Comparison of ENCODE assay signal across 1 cellular context in the genomic region with DNA sequence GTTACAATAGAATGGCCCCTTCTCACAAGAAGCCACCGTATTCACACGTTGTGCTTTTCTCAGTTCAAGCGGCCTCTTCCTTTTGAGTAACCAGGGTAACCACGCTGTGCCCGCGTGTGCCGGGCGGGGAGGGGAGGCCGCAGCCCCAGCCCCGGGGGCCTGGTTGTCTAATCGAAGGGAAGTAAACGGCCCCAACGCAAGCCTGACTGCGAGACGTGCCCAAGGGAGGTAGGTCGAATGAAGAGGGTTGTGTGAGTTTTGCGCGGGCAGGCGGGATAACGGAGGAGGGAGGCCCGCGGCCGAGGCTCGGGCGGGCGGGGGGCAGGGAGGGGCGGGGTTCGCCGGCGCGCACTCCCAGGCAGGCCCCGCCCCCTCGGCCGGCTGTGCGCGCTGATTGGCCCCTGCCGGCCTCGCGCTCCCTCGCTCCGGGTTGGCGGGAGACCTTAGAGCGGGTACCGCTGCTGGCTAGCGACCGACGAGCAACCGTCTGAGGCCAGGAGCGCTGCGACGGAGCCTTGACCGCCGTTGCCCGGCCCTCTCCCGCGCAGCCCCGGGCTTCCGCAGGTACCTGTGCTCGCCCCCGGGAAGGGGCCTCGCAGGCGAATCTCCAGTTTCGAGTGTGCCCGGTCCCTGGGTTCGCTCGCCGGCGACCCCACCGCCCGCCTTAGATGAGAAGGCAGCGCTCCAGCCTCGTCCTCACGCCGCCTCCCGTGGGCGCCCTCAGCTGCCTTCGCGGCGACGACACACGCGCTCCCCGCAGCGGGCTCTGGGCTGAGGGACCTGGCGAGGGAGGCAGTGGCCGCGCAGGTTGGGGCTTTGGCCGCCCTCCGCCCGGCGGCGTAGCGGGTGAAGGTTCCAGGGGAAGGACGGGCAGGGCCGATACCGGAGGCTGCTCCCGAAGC.
A peak's percentile ranks its signal among the peaks of the same experiment; 100 is the strongest.
TF ChIP-seq lines count a peak whose summit lies in the region.

A gene (plus strand): TSS at position 451 of the 902 bp plus-strand sequence. CDS start 5,181 bp downstream, outside the sequence.

TF ChIP-seq in WTC11, 78 proteins besides CTCF, POLR2A, EP300 and RAD21 (continued from another document):
- TF ChIP-seq ELF4 (CRISPR knock-in tag; IDR thresholded peaks at IDR 0.05; ENCODE audit: low read depth) (peak; percentile 96), TEAD4 (CRISPR knock-in tag; IDR thresholded peaks at IDR 0.05) (peak; percentile 36; the same call in 1 of the 2 replicates), SP1 (CRISPR knock-in tag; conservative IDR thresholded peaks at IDR 0.05) (peak; percentile 79), EMX1 (CRISPR knock-in tag; IDR thresholded peaks at IDR 0.05) (no peak), NR3C1 (CRISPR knock-in tag; conservative IDR thresholded peaks at IDR 0.05; ENCODE audit: low read depth) (0 out of 2 replicates have a peak, but pooled peaks have one; percentile 45), NR1H2 (CRISPR knock-in tag; IDR thresholded peaks at IDR 0.05) (peak; percentile 70; the same call in 1 of the 2 replicates), SOX15 (CRISPR knock-in tag; IDR thresholded peaks at IDR 0.05) (no peak), NFYB (CRISPR knock-in tag; conservative IDR thresholded peaks at IDR 0.05; ENCODE audit: low read depth) (peak; percentile 74), ATF1 (CRISPR knock-in tag; IDR thresholded peaks at IDR 0.05) (peak; percentile 81; the same call in 1 of the 2 replicates), ZNF317 (CRISPR knock-in tag; IDR thresholded peaks at IDR 0.05; ENCODE audit: borderline replicate concordance, low read depth) (0 out of 2 replicates have a peak, but pooled peaks have one; percentile 69), ZNF138 (CRISPR knock-in tag; conservative IDR thresholded peaks at IDR 0.05) (peak; percentile 92), TEAD1 (CRISPR knock-in tag; IDR thresholded peaks at IDR 0.05) (peak; percentile 72; the same call in 1 of the 2 replicates), NR2C2 (CRISPR knock-in tag; IDR thresholded peaks at IDR 0.05) (peak; percentile 78), ZNF219 (CRISPR knock-in tag; IDR thresholded peaks at IDR 0.05; ENCODE audit: borderline replicate concordance) (peak; percentile 75; the same call in 1 of the 2 replicates), GABPB1 (CRISPR knock-in tag; IDR thresholded peaks at IDR 0.05) (no peak), SMAD4 (CRISPR knock-in tag; IDR thresholded peaks at IDR 0.05) (peak; percentile 89), SMAD3 (CRISPR knock-in tag; IDR thresholded peaks at IDR 0.05; ENCODE audit: borderline replicate concordance) (peak; percentile 72; the same call in 1 of the 2 replicates), MYBL2 (CRISPR knock-in tag; IDR thresholded peaks at IDR 0.05) (peak; percentile 88), ZNF396 (CRISPR knock-in tag; IDR thresholded peaks at IDR 0.05; ENCODE audit: borderline replicate concordance) (no peak), ETV6 (CRISPR knock-in tag; IDR thresholded peaks at IDR 0.05) (peak; percentile 85), FOXJ3 (CRISPR knock-in tag; IDR thresholded peaks at IDR 0.05; ENCODE audit: borderline replicate concordance) (no peak; the same call in none of the 2 replicates), NFE2L1 (CRISPR knock-in tag; IDR thresholded peaks at IDR 0.05) (peak; percentile 95)
- TF ChIP-seq, protein P1, sequence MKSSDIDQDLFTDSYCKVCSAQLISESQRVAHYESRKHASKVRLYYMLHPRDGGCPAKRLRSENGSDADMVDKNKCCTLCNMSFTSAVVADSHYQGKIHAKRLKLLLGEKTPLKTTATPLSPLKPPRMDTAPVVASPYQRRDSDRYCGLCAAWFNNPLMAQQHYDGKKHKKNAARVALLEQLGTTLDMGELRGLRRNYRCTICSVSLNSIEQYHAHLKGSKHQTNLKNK (CRISPR knock-in tag; IDR thresholded peaks at IDR 0.05) = no peak
- TF ChIP-seq, protein P2, sequence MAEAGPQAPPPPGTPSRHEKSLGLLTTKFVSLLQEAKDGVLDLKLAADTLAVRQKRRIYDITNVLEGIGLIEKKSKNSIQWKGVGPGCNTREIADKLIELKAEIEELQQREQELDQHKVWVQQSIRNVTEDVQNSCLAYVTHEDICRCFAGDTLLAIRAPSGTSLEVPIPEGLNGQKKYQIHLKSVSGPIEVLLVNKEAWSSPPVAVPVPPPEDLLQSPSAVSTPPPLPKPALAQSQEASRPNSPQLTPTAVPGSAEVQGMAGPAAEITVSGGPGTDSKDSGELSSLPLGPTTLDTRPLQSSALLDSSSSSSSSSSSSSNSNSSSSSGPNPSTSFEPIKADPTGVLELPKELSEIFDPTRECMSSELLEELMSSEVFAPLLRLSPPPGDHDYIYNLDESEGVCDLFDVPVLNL (CRISPR knock-in tag; IDR thresholded peaks at IDR 0.05; ENCODE audit: borderline replicate concordance, low read depth) = peak; percentile 79
- TF ChIP-seq, protein P3, sequence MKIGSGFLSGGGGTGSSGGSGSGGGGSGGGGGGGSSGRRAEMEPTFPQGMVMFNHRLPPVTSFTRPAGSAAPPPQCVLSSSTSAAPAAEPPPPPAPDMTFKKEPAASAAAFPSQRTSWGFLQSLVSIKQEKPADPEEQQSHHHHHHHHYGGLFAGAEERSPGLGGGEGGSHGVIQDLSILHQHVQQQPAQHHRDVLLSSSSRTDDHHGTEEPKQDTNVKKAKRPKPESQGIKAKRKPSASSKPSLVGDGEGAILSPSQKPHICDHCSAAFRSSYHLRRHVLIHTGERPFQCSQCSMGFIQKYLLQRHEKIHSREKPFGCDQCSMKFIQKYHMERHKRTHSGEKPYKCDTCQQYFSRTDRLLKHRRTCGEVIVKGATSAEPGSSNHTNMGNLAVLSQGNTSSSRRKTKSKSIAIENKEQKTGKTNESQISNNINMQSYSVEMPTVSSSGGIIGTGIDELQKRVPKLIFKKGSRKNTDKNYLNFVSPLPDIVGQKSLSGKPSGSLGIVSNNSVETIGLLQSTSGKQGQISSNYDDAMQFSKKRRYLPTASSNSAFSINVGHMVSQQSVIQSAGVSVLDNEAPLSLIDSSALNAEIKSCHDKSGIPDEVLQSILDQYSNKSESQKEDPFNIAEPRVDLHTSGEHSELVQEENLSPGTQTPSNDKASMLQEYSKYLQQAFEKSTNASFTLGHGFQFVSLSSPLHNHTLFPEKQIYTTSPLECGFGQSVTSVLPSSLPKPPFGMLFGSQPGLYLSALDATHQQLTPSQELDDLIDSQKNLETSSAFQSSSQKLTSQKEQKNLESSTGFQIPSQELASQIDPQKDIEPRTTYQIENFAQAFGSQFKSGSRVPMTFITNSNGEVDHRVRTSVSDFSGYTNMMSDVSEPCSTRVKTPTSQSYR (CRISPR knock-in tag; IDR thresholded peaks at IDR 0.05) = peak; percentile 91
- TF ChIP-seq, protein P4, sequence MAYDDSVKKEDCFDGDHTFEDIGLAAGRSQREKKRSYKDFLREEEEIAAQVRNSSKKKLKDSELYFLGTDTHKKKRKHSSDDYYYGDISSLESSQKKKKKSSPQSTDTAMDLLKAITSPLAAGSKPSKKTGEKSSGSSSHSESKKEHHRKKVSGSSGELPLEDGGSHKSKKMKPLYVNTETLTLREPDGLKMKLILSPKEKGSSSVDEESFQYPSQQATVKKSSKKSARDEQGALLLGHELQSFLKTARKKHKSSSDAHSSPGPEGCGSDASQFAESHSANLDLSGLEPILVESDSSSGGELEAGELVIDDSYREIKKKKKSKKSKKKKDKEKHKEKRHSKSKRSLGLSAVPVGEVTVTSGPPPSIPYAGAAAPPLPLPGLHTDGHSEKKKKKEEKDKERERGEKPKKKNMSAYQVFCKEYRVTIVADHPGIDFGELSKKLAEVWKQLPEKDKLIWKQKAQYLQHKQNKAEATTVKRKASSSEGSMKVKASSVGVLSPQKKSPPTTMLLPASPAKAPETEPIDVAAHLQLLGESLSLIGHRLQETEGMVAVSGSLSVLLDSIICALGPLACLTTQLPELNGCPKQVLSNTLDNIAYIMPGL (CRISPR knock-in tag; IDR thresholded peaks at IDR 0.05) = peak; percentile 68; the same call in 1 of the 2 replicates
- TF ChIP-seq, protein P5, sequence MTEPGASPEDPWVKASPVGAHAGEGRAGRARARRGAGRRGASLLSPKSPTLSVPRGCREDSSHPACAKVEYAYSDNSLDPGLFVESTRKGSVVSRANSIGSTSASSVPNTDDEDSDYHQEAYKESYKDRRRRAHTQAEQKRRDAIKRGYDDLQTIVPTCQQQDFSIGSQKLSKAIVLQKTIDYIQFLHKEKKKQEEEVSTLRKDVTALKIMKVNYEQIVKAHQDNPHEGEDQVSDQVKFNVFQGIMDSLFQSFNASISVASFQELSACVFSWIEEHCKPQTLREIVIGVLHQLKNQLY (CRISPR knock-in tag; IDR thresholded peaks at IDR 0.05) = no peak
- TF ChIP-seq, protein P6, sequence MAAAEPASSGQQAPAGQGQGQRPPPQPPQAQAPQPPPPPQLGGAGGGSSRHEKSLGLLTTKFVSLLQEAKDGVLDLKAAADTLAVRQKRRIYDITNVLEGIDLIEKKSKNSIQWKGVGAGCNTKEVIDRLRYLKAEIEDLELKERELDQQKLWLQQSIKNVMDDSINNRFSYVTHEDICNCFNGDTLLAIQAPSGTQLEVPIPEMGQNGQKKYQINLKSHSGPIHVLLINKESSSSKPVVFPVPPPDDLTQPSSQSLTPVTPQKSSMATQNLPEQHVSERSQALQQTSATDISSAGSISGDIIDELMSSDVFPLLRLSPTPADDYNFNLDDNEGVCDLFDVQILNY (CRISPR knock-in tag; IDR thresholded peaks at IDR 0.05) = peak; percentile 96
- TF ChIP-seq, protein P7, sequence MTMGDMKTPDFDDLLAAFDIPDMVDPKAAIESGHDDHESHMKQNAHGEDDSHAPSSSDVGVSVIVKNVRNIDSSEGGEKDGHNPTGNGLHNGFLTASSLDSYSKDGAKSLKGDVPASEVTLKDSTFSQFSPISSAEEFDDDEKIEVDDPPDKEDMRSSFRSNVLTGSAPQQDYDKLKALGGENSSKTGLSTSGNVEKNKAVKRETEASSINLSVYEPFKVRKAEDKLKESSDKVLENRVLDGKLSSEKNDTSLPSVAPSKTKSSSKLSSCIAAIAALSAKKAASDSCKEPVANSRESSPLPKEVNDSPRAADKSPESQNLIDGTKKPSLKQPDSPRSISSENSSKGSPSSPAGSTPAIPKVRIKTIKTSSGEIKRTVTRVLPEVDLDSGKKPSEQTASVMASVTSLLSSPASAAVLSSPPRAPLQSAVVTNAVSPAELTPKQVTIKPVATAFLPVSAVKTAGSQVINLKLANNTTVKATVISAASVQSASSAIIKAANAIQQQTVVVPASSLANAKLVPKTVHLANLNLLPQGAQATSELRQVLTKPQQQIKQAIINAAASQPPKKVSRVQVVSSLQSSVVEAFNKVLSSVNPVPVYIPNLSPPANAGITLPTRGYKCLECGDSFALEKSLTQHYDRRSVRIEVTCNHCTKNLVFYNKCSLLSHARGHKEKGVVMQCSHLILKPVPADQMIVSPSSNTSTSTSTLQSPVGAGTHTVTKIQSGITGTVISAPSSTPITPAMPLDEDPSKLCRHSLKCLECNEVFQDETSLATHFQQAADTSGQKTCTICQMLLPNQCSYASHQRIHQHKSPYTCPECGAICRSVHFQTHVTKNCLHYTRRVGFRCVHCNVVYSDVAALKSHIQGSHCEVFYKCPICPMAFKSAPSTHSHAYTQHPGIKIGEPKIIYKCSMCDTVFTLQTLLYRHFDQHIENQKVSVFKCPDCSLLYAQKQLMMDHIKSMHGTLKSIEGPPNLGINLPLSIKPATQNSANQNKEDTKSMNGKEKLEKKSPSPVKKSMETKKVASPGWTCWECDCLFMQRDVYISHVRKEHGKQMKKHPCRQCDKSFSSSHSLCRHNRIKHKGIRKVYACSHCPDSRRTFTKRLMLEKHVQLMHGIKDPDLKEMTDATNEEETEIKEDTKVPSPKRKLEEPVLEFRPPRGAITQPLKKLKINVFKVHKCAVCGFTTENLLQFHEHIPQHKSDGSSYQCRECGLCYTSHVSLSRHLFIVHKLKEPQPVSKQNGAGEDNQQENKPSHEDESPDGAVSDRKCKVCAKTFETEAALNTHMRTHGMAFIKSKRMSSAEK (CRISPR knock-in tag; IDR thresholded peaks at IDR 0.05; ENCODE audit: borderline replicate concordance) = no peak
- TF ChIP-seq, protein P8, sequence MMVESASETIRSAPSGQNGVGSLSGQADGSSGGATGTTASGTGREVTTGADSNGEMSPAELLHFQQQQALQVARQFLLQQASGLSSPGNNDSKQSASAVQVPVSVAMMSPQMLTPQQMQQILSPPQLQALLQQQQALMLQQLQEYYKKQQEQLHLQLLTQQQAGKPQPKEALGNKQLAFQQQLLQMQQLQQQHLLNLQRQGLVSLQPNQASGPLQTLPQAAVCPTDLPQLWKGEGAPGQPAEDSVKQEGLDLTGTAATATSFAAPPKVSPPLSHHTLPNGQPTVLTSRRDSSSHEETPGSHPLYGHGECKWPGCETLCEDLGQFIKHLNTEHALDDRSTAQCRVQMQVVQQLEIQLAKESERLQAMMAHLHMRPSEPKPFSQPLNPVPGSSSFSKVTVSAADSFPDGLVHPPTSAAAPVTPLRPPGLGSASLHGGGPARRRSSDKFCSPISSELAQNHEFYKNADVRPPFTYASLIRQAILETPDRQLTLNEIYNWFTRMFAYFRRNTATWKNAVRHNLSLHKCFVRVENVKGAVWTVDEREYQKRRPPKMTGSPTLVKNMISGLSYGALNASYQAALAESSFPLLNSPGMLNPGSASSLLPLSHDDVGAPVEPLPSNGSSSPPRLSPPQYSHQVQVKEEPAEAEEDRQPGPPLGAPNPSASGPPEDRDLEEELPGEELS (CRISPR knock-in tag; IDR thresholded peaks at IDR 0.05) = peak; percentile 97
